ENCODE assay signal across 1 cellular context in genomic region chr5:173307695-173308094, GRCh38.
TF ChIP-seq lines count a peak whose summit lies in the region.

No MANE protein-coding gene starts in this region.

TF ChIP-seq in K562, 482 proteins besides CTCF, POLR2A, EP300 and RAD21 (continued from another document):
- TF ChIP-seq ZNF407 (IDR thresholded peaks at IDR 0.05; ENCODE audit: low read depth) (no peak), DNMT1 (IDR thresholded peaks at IDR 0.05) (no peak), ATF2 (CRISPR knock-in tag; IDR thresholded peaks at IDR 0.05) (no peak), MAFF (IDR thresholded peaks at IDR 0.05; ENCODE audit: low read length) (no peak), TRIM24 (IDR thresholded peaks at IDR 0.05) (peak; percentile 31 to 48; a peak in 2 of 4 replicates), CBX5 (IDR thresholded peaks at IDR 0.05; ENCODE audit: borderline replicate concordance, low read depth) (0 out of 2 replicates have a peak, but pooled peaks have one; percentile 13), FOSL1 (tag; conservative IDR thresholded peaks at IDR 0.05) (no peak), ZNF57 (CRISPR knock-in tag; IDR thresholded peaks at IDR 0.05) (no peak), ZNF584 (CRISPR knock-in tag; IDR thresholded peaks at IDR 0.05; ENCODE audit: low read depth) (no peak), TRIM28 (IDR thresholded peaks at IDR 0.05) (peak; percentile 79), ZNF518B (CRISPR knock-in tag; IDR thresholded peaks at IDR 0.05) (no peak), SP1 (CRISPR knock-in tag; IDR thresholded peaks at IDR 0.05) (no peak), RERE (CRISPR knock-in tag; IDR thresholded peaks at IDR 0.05; ENCODE audit: borderline replicate concordance) (no peak), ZNF232 (CRISPR knock-in tag; IDR thresholded peaks at IDR 0.05) (no peak), CBX3 (IDR thresholded peaks at IDR 0.05; ENCODE audit: borderline replicate concordance in 1 of 2, low read length in 2 of 2) (peak in 1 of 2 experiments; percentile 59; a peak in 1 of 3 replicates), ARID3A (IDR thresholded peaks at IDR 0.05; ENCODE audit: borderline replicate concordance, low read depth, low read length) (no peak), ZNF347 (CRISPR knock-in tag; IDR thresholded peaks at IDR 0.05; ENCODE audit: low read depth) (no peak), ZC3H4 (CRISPR knock-in tag; IDR thresholded peaks at IDR 0.05; ENCODE audit: borderline replicate concordance) (no peak), AFF1 (IDR thresholded peaks at IDR 0.05; ENCODE audit: low read depth in 1 of 2, partially characterized antibody in 2 of 2) (peak; percentile 47 to 100), NFIX (CRISPR knock-in tag; IDR thresholded peaks at IDR 0.05; ENCODE audit: low read depth) (no peak), ZNF324 (CRISPR knock-in tag; IDR thresholded peaks at IDR 0.05) (no peak), KLF13 (tag; IDR thresholded peaks at IDR 0.05; ENCODE audit: borderline replicate concordance, low read depth) (no peak), U2AF1 (optimal IDR thresholded peaks at IDR 0.05; ENCODE audit: low read depth, low read length) (no peak), SMC3 (conservative IDR thresholded peaks at IDR 0.05; ENCODE audit: insufficient read depth, low read depth, low read length) (no peak), MYBL2 (IDR thresholded peaks at IDR 0.05; ENCODE audit: low read depth) (no peak), MYBL2 (CRISPR knock-in tag; IDR thresholded peaks at IDR 0.05; ENCODE audit: borderline replicate concordance) (no peak)
